Comparison of ENCODE assay signal across 8 cellular contexts in genomic region chr7:87933953-87934698, GRCh38. TPM values are rescaled to one million over a fixed set of nuclear protein-coding genes. Genes with fewer than 3 reads are reported as not detected.
DNase-seq lines count a peak whose midpoint lies in the region; ATAC-seq and TF ChIP-seq lines count a peak whose summit lies in the region.

A gene with protein sequence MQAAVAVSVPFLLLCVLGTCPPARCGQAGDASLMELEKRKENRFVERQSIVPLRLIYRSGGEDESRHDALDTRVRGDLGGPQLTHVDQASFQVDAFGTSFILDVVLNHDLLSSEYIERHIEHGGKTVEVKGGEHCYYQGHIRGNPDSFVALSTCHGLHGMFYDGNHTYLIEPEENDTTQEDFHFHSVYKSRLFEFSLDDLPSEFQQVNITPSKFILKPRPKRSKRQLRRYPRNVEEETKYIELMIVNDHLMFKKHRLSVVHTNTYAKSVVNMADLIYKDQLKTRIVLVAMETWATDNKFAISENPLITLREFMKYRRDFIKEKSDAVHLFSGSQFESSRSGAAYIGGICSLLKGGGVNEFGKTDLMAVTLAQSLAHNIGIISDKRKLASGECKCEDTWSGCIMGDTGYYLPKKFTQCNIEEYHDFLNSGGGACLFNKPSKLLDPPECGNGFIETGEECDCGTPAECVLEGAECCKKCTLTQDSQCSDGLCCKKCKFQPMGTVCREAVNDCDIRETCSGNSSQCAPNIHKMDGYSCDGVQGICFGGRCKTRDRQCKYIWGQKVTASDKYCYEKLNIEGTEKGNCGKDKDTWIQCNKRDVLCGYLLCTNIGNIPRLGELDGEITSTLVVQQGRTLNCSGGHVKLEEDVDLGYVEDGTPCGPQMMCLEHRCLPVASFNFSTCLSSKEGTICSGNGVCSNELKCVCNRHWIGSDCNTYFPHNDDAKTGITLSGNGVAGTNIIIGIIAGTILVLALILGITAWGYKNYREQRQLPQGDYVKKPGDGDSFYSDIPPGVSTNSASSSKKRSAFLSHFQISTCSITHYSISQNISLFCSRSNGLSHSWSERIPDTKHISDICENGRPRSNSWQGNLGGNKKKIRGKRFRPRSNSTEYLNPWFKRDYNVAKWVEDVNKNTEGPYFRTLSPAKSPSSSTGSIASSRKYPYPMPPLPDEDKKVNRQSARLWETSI (plus strand): TSS chr7:87934251. CDS start chr7:87934466, 215 bp downstream.

- H3K27ac ChIP-seq in right lobe of liver = no peak within 1 kb of the TSS

- TF ChIP-seq CTCF in CD14-positive monocyte (IDR thresholded peaks at IDR 0.05) = no peak
- TF ChIP-seq CTCF in right lobe of liver (IDR thresholded peaks at IDR 0.05) = no peak

- no peaks in the 10 kb centered on the region for H3K36me3 Mint-ChIP-seq in CD14-positive monocyte

- peaks cover 19% of the 10 kb centered on the region for H3K4me1 Mint-ChIP-seq in CD14-positive monocyte

- peaks cover 0 to 2% (median 0%) of the 10 kb centered on the region in 7 donors for H3K9me3 Mint-ChIP-seq in CD14-positive monocyte

- peak within 1 kb of the TSS; percentile 57 to 66 (median 62) for H3K4me3 ChIP-seq in right lobe of liver

- peak within 1 kb of the TSS in 1 of 7 donors; percentile 38 for H3K27ac Mint-ChIP-seq in CD14-positive monocyte

- H3K36me3 ChIP-seq in right lobe of liver = no peaks in the 10 kb centered on the region

- peaks cover 21 to 28% (median 21%) of the 10 kb centered on the region in 3 donors for H3K27me3 Mint-ChIP-seq in CD14-positive monocyte (ENCODE audit: low read depth in 3 of 3)

- ATAC-seq in GM19351 (IDR thresholded peaks at IDR 0.05; ENCODE audit: unreplicated experiment) = peak; percentile 94
- ATAC-seq in HG03520 (IDR thresholded peaks at IDR 0.05; ENCODE audit: unreplicated experiment) = peak; percentile 95
- peak; percentile 96 to 98 (median 97) for ATAC-seq in right lobe of liver

- WGBS in right lobe of liver (ENCODE audit: insufficient coverage, low coverage, low lambda C conversion rate, missing lambda C conversion rate) = under 1% methylated on average over 29 of the region's 70 CpGs

- no peak for TF ChIP-seq POLR2A in right lobe of liver (IDR thresholded peaks at IDR 0.05)

- no peaks in the 10 kb centered on the region for H3K27me3 ChIP-seq in right lobe of liver

- peak within 1 kb of the TSS; percentile 86 to 91 for H3K4me3 Mint-ChIP-seq in CD14-positive monocyte

- intact Hi-C loops in CD14-positive monocyte (cut with micrococcal nuclease) (no loop called here), right lobe of liver (cut with DNase I) (no loop called here)

- no peaks in the 10 kb centered on the region for H3K9me3 ChIP-seq in right lobe of liver

- H3K4me1 ChIP-seq in right lobe of liver = peaks cover 0 to 7% (median 3%) of the 10 kb centered on the region in 4 donors

- DNase-seq in CD14-positive monocyte (ENCODE audit: low spot score) = no peak
- DNase-seq in NCI-H526 (lab: John Stamatoyannopoulos, UW) = peak; percentile 94 to 98
- DNase-seq in activated CD4-positive, alpha-beta T cell treated with anti-CD3 and anti-CD28 coated beads, Interleukin-2, amount 50 U/mL, for 24 hours (ENCODE audit: low read depth in 1 of 2, low spot score in 1 of 2) = peak; percentile 46 to 56
- DNase-seq in dermis blood vessel endothelial cell = peak; percentile 93
- peak; percentile 72 to 81 (median 77) for DNase-seq in right lobe of liver
- peak; percentile 68 to 76 for DNase-seq in stimulated activated CD4-positive, alpha-beta T cell treated with anti-CD3 and anti-CD28 coated beads, Interleukin-4, amount 100 ng/mL, for 4 hours

RNA-seq across cellular contexts. Expression of the gene that starts here (rescaled TPM):
- under 1 TPM in 1 of 2 donors, not detected in 1; 0.17 TPM for polyA plus RNA-seq in CD14-positive monocyte
- 1.1 and 2.0 TPM in 2 replicates for total RNA-seq in dermis blood vessel endothelial cell
- total RNA-seq in right lobe of liver = under 1 TPM; 0.06 to 0.32 (median 0.10) TPM

Comparison
In these comparisons a context has a peak if more than half of its experiments do, and no peak if none do; other contexts are left out.
1. Peak in DNase-seq, ATAC-seq and H3K4me3 ChIP-seq in right lobe of liver; RNA of the gene not detected or under 1 TPM.